Comparison of ENCODE assay signal across 2 cellular contexts in genomic region chr1:6465461-6466005, GRCh38.
TF ChIP-seq lines count a peak whose summit lies in the region.

No MANE protein-coding gene starts in this region.

TF ChIP-seq in HepG2, 621 proteins besides CTCF, POLR2A, EP300 and RAD21:
- no peak for TF ChIP-seq POLR2G (IDR thresholded peaks at IDR 0.05; ENCODE audit: low read depth, low read length)
- TF ChIP-seq GZF1 (CRISPR knock-in tag; IDR thresholded peaks at IDR 0.05): no peak
- no peak for TF ChIP-seq TRAFD1 (CRISPR knock-in tag; IDR thresholded peaks at IDR 0.05; ENCODE audit: borderline replicate concordance)
- TF ChIP-seq NONO (IDR thresholded peaks at IDR 0.05): no peak
- TF ChIP-seq NONO (CRISPR knock-in tag; conservative IDR thresholded peaks at IDR 0.05): no peak
- TF ChIP-seq AGO1 (IDR thresholded peaks at IDR 0.05; ENCODE audit: low read depth, low read length, poor library complexity, severe bottlenecking): peak; percentile 94
- no peak for TF ChIP-seq ZNF17 (CRISPR knock-in tag; IDR thresholded peaks at IDR 0.05)
- TF ChIP-seq E2F1 (CRISPR knock-in tag; IDR thresholded peaks at IDR 0.05): no peak
- TF ChIP-seq NAIF1 (CRISPR knock-in tag; IDR thresholded peaks at IDR 0.05; ENCODE audit: borderline replicate concordance): no peak

TF ChIP-seq in GM12891, 5 proteins besides CTCF, POLR2A, EP300 and RAD21:
- TF ChIP-seq POU2F2 (IDR thresholded peaks at IDR 0.05; ENCODE audit: low read depth, low read length): no peak
- no peak for TF ChIP-seq SPI1 (IDR thresholded peaks at IDR 0.05; ENCODE audit: low read depth, low read length)
- TF ChIP-seq PAX5 (IDR thresholded peaks at IDR 0.05; ENCODE audit: insufficient read depth, low read length, severe bottlenecking): no peak
- no peak for TF ChIP-seq POLR2AphosphoS5 (IDR thresholded peaks at IDR 0.05; ENCODE audit: low read depth, low read length)
- no peak for TF ChIP-seq TAF1 (IDR thresholded peaks at IDR 0.05; ENCODE audit: low read depth, low read length)
